21 cellular contexts compared by ENCODE assay signal in genomic region chr2:50118951-50119702, GRCh38.
DNase-seq lines count a peak whose midpoint lies in the region; ATAC-seq and TF ChIP-seq lines count a peak whose summit lies in the region.
"Had no signal": no experiment of that assay in that cellular context is flagged by ENCODE, and none has a peak within 500 bp of the region (broad histone marks: within the 10 kb centered on the region; RNA-seq: fewer than 3 reads in every experiment).

No MANE protein-coding gene starts in this region.

- H3K9me3 ChIP-seq in ES-I3 (ENCODE audit: control insufficient read depth, insufficient read depth, low read length) (no peaks in the 10 kb centered on the region), endodermal cell (ENCODE audit: control insufficient read depth, low read length) (no peaks in the 10 kb centered on the region), mucosa of descending colon (no peaks in the 10 kb centered on the region)
- H3K9me3 ChIP-seq: A549, Caco-2 had no signal

- peak; percentile 6 for DNase-seq in NCI-H69 (lab: John Stamatoyannopoulos, UW)
- DNase-seq in endodermal cell: peak; percentile 59
- no peak for DNase-seq in NCI-H1930 (lab: John Stamatoyannopoulos, UW)
- no peak for DNase-seq in NCI-H1417 (lab: John Stamatoyannopoulos, UW)
- DNase-seq in stimulated activated CD4-positive, alpha-beta T cell treated with anti-CD3 and anti-CD28 coated beads, Interleukin-2, amount 100 ng/mL, for 24 hours: no peak
- DNase-seq in mucosa of descending colon: no peak
- DNase-seq: Caco-2; CD4-positive, alpha-beta T cell; HFFc6; IMR-90; NCI-H1436 treated with DMSO at 0.1 percent for 48 hours; NCI-H2029 treated with DMSO at 0.1 percent for 48 hours; NCI-H2171; NCI-H446; NCI-H526 treated with DMSO at 0.1 percent for 48 hours; PC-3; RPMI8226; SIG-M5 had no signal

- H3K4me3 Mint-ChIP-seq in endodermal cell (no peak overlapping the region), nephron (no peak overlapping the region)
- H3K4me3 Mint-ChIP-seq: CD4-positive, alpha-beta T cell; HFFc6 had no signal

- no peak for ATAC-seq in mucosa of descending colon
- ATAC-seq: A549, PC-3 had no signal

- H3K4me1 Mint-ChIP-seq in endodermal cell (peaks cover 34% of the 10 kb centered on the region), nephron (peaks cover 62% of the 10 kb centered on the region)

- intact Hi-C loops in mucosa of descending colon (cut with DNase I, micrococcal nuclease): no loop called here

- H3K27ac Mint-ChIP-seq in endodermal cell: peak overlapping the region; percentile 80
- H3K27ac Mint-ChIP-seq in nephron: peak overlapping the region; percentile 90 to 94 (median 91)
- H3K27ac Mint-ChIP-seq: CD4-positive, alpha-beta T cell; HFFc6 had no signal

- peak overlapping the region; percentile 16; the same call in 1 of the 2 replicates for H3K9ac ChIP-seq in ES-I3 (ENCODE audit: low read depth, low read length)
- H3K9ac ChIP-seq in endodermal cell (ENCODE audit: extremely low read depth, low read length, poor library complexity, severe bottlenecking): no peak overlapping the region

- no peaks in the 10 kb centered on the region for H3K27me3 ChIP-seq in endodermal cell (ENCODE audit: control insufficient read depth, insufficient read depth, low read length, poor library complexity, severe bottlenecking)

- WGBS in endodermal cell (ENCODE audit: insufficient coverage in 1 of 2, insufficient read length in 1 of 2), 2 experiments: 20 to 28% methylated on average over 3 to 7 of the region's 7 CpGs

- H3K4me3 ChIP-seq in endodermal cell (ENCODE audit: low read length): no peak overlapping the region
- no peak overlapping the region for H3K4me3 ChIP-seq in mucosa of descending colon
- H3K4me3 ChIP-seq: A549 had no signal

- H3K36me3 ChIP-seq in ES-I3 (ENCODE audit: insufficient read depth, low read length): no peaks in the 10 kb centered on the region
- H3K36me3 ChIP-seq in endodermal cell (ENCODE audit: control insufficient read depth, insufficient read depth, low read length): no peaks in the 10 kb centered on the region
- H3K36me3 ChIP-seq in mucosa of descending colon (ENCODE audit: low read depth): no peaks in the 10 kb centered on the region

- no peak overlapping the region for H3K27ac ChIP-seq in endodermal cell (ENCODE audit: low read depth, low read length)
- H3K27ac ChIP-seq: A549 had no signal

- peaks cover 3% of the 10 kb centered on the region for H3K27me3 Mint-ChIP-seq in endodermal cell (ENCODE audit: insufficient read depth)
- H3K27me3 Mint-ChIP-seq in nephron (ENCODE audit: low read depth): no peaks in the 10 kb centered on the region
- H3K27me3 Mint-ChIP-seq: CD4-positive, alpha-beta T cell had no signal

- H3K9me3 Mint-ChIP-seq in endodermal cell: no peaks in the 10 kb centered on the region
- H3K9me3 Mint-ChIP-seq in nephron: no peaks in the 10 kb centered on the region
- H3K9me3 Mint-ChIP-seq: CD4-positive, alpha-beta T cell had no signal

- peaks cover 34% of the 10 kb centered on the region for H3K4me1 ChIP-seq in ES-I3 (ENCODE audit: insufficient read depth, low read length)
- H3K4me1 ChIP-seq in endodermal cell (ENCODE audit: control insufficient read depth, insufficient read depth, low read length): no peaks in the 10 kb centered on the region
- no peaks in the 10 kb centered on the region for H3K4me1 ChIP-seq in mucosa of descending colon (ENCODE audit: low read depth)
- H3K4me1 ChIP-seq: A549, Caco-2 had no signal

- H3K36me3 Mint-ChIP-seq in endodermal cell (ENCODE audit: low read depth) (no peaks in the 10 kb centered on the region), nephron (ENCODE audit: low read depth) (no peaks in the 10 kb centered on the region)

- TF ChIP-seq CTCF in endodermal cell (conservative IDR thresholded peaks at IDR 0.05) (no peak), nephron (IDR thresholded peaks at IDR 0.05; ENCODE audit: unreplicated experiment in 3 of 3) (no peak), mucosa of descending colon (IDR thresholded peaks at IDR 0.05) (no peak)

Comparison
In these comparisons a context has a peak if more than half of its experiments do, and no peak if none do; other contexts are left out.
1. DNase-seq: peak in NCI-H69 (single experiment) and endodermal cell (single experiment); none in NCI-H1930 (0 of 2), NCI-H1417 (0 of 3), stimulated activated CD4-positive, alpha-beta T cell treated with anti-CD3 and anti-CD28 coated beads, Interleukin-2, amount 100 ng/mL, for 24 hours (0 of 2) and mucosa of descending colon (0 of 3).